11 cellular contexts compared by ENCODE assay signal in genomic region chr3:44966795-44967278, GRCh38. TPM values are rescaled to one million over a fixed set of nuclear protein-coding genes. Genes with fewer than 3 reads are reported as not detected.
A peak's percentile ranks its signal among the peaks of the same experiment; 100 is the strongest.
DNase-seq lines count a peak whose midpoint lies in the region; ATAC-seq, FAIRE-seq and TF ChIP-seq lines count a peak whose summit lies in the region.
"Had no signal": no experiment of that assay in that cellular context is flagged by ENCODE, and none has a peak within 500 bp of the region (broad histone marks: within the 10 kb centered on the region; RNA-seq: fewer than 3 reads in every experiment).

No MANE protein-coding gene starts in this region.

- peak overlapping the region in 1 of 2 donors; percentile 29 for H3K27ac ChIP-seq in breast epithelium

- H3K4me3 ChIP-seq in breast epithelium, result no peak overlapping the region

- TF ChIP-seq POLR2A in breast epithelium (IDR thresholded peaks at IDR 0.05) (no peak), H54 (IDR thresholded peaks at IDR 0.05; ENCODE audit: low read depth, low read length) (no peak)

- H3K4me1 Mint-ChIP-seq in MCF 10A (ENCODE audit: insufficient read depth, unreplicated experiment), result peaks cover 61% of the 10 kb centered on the region

- H3K36me3 Mint-ChIP-seq in MCF 10A (ENCODE audit: insufficient read depth, unreplicated experiment), result no peaks in the 10 kb centered on the region

- FAIRE-seq in H54 (lab: Jason Lieb, UNC), result no peak

- H3K27me3 ChIP-seq in breast epithelium, result no peaks in the 10 kb centered on the region

- TF ChIP-seq CTCF in MCF 10A (IDR thresholded peaks at IDR 0.05; ENCODE audit: unreplicated experiment) (no peak), breast epithelium (IDR thresholded peaks at IDR 0.05) (no peak)

- intact Hi-C loops in MCF 10A (cut with micrococcal nuclease) (no loop called here), breast epithelium (cut with DNase I; ENCODE audit: low total_unique reads) (no loop called here)

- H3K4me3 Mint-ChIP-seq in MCF 10A (ENCODE audit: unreplicated experiment), result peak overlapping the region; percentile 15

- POLR2A ChIA-PET in MCF 10A (lab: Yijun Ruan, JAX), result interaction anchor here (0.5 to 4.3 kb wide), 17 partner anchors 9 to 629 kb away, joined by 3 to 76 read pairs (median 3); partner anchors contain the start of genes EXOSC7 and ZDHHC3

- H3K9me3 ChIP-seq in breast epithelium, result no peaks in the 10 kb centered on the region

- ATAC-seq in GM21786 (IDR thresholded peaks at IDR 0.05; ENCODE audit: unreplicated experiment), result no peak

- H3K4me1 ChIP-seq in breast epithelium, result peaks cover 0 to 13% of the 10 kb centered on the region in 2 donors

- no TSS peak for BruUV-seq in MCF 10A (replicated peaks; lab: Mats Ljungman, UMichigan)

- H3K27ac Mint-ChIP-seq in MCF 10A (ENCODE audit: low read depth, unreplicated experiment), result peak overlapping the region; percentile 85

- CTCF ChIA-PET in MCF 10A (lab: Yijun Ruan, JAX), result interaction anchor here (0.6 to 0.8 kb wide), 3 partner anchors 21 to 714 kb away, joined by 3 read pairs; no protein-coding TSS in a partner anchor

- DNase-seq in MCF 10A (ENCODE audit: unreplicated experiment) (peak; percentile 66), breast epithelium (ENCODE audit: low spot score in 2 of 2) (no peak), SKM-1 (lab: John Stamatoyannopoulos, UW; ENCODE audit: unreplicated experiment) (peak; percentile 83), glomerular visceral epithelial cell (ENCODE audit: extremely low spot score) (peak; percentile 7), H54 (ENCODE audit: insufficient read length, low spot score) (no peak), amniotic stem cell (lab: John Stamatoyannopoulos, UW) (no peak)
- no peak for DNase-seq in stimulated activated CD4-positive, alpha-beta T cell treated with anti-CD3 and anti-CD28 coated beads, Interleukin-4, amount 100 ng/mL, for 24 hours
- DNase-seq: NCI-H1048; SHP77 treated with DMSO at 0.1 percent for 48 hours; stimulated activated naive CD4-positive, alpha-beta T cell treated with Interleukin-2 at 50 U/mL for 16 hours had no signal

- no peaks in the 10 kb centered on the region for H3K9me3 Mint-ChIP-seq in MCF 10A (ENCODE audit: unreplicated experiment)

- no peaks in the 10 kb centered on the region for H3K36me3 ChIP-seq in breast epithelium

- H3K27me3 Mint-ChIP-seq in MCF 10A (ENCODE audit: insufficient read depth, unreplicated experiment), result no peaks in the 10 kb centered on the region

RNA-seq across cellular contexts. Expression of gene ZDHHC3, which starts 9.1 kb away (rescaled TPM):
- total RNA-seq in MCF 10A (2022), result 37.7 and 40.1 TPM in 2 replicates
- total RNA-seq in breast epithelium, result 100 to 1,000 TPM in 1 of 3 donors, 10 to 100 TPM in 2; 69.5 to 120 (median 71.9) TPM

RNA-seq across cellular contexts. Expression of gene EXOSC7, which starts 9.2 kb away (rescaled TPM):
- total RNA-seq in MCF 10A (2022) (59.7 and 73.3 TPM in 2 replicates), breast epithelium (10 to 100 TPM; 39.0 to 54.9 (median 43.0) TPM)

RNA-seq across cellular contexts. Expression of gene CLEC3B, which starts 59.3 kb away (rescaled TPM):
- total RNA-seq in MCF 10A (2022), result not detected in 2 replicates
- 100 to 1,000 TPM in 1 of 3 donors, 10 to 100 TPM in 2; 18.3 to 479 (median 55.7) TPM for total RNA-seq in breast epithelium

Comparison
In these comparisons a context has a peak if more than half of its experiments do, and no peak if none do; other contexts are left out.
1. DNase-seq: peak in MCF 10A (single experiment), SKM-1 (single experiment) and glomerular visceral epithelial cell (single experiment); none in breast epithelium (0 of 2), stimulated activated CD4-positive, alpha-beta T cell treated with anti-CD3 and anti-CD28 coated beads, Interleukin-4, amount 100 ng/mL, for 24 hours (single experiment), H54 (single experiment) and amniotic stem cell (single experiment).
2. RNA of gene CLEC3B, which starts 59.3 kb away (total RNA-seq): 18.3 to 479 TPM in breast epithelium; not detected in MCF 10A; every median in the first group is over 10 times any median in the second.